21 cellular contexts compared by ENCODE assay signal in the genomic region with DNA sequence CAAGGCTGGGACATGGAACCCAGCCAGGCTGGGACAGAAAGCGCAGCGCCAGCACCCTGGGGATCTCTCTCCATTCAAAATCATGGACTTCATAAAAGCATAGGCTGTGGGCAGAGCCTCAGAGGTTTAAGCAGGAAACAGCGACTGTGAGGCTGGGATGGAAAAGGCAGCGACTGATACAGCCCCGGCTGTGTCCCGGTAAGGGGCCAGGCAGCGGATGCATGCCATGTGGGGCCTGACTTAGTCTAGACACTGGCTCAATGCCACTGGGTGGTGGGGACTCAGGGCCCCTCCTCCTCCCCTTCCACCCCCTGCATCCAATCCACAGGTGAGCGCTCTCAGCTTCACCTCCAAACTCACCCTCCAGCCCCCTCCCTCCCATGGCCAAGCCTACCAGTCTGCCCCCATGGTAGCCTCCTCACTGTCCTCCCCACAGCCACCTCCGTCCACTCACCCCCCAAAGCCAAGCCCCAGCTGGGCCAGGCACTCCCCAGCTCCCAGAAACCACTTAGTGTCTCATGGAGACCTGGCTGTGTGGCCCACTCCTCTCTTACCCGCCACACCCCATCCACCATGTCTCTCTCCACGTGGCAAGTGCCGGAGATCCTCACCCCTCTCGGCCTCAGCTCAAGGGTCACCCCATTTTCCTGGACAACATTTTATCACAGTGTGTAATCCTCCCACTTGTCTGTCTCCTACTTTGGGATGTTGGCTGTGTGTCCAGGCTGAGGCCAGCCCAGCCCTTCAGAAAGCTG.
DNase-seq lines count a peak whose midpoint lies in the region; ATAC-seq, FAIRE-seq and TF ChIP-seq lines count a peak whose summit lies in the region.
"Had no signal": no experiment of that assay in that cellular context is flagged by ENCODE, and none has a peak within 500 bp of the region (broad histone marks: within the 10 kb centered on the region; RNA-seq: fewer than 3 reads in every experiment).

No MANE protein-coding gene starts in this region.

- in situ Hi-C loops in IMR-90 (cut with MboI; ENCODE audit: low sequenced_read_pairs), result no loop called here

- no peak overlapping the region for H4K8ac ChIP-seq in IMR-90 (ENCODE audit: low read depth in 2 of 2, low read length in 2 of 2)

- POLR2A ChIA-PET in IMR-90 (lab: Charles Lee; ENCODE audit: unreplicated experiment), result no interaction called here

- H3K36me3 Mint-ChIP-seq in type B pancreatic cell, result peaks cover 4% of the 10 kb centered on the region

- H3K4me3 ChIP-seq in IMR-90 (ENCODE audit: insufficient read depth, low read depth, low read length) (no peak overlapping the region), spleen (no peak overlapping the region)

- BruUV-seq in IMR-90 (replicated peaks; lab: Mats Ljungman, UMichigan), result no TSS peak

- no peaks in the 10 kb centered on the region for H3K9me3 Mint-ChIP-seq in type B pancreatic cell

- H2BK20ac ChIP-seq in IMR-90 (ENCODE audit: low read depth, low read length), result no peak overlapping the region

- H3K14ac ChIP-seq in IMR-90 (replicated peaks; ENCODE audit: low read depth, low read length), result no peak overlapping the region

- CTCF ChIA-PET in IMR-90 (lab: Yijun Ruan, JAX), result no interaction called here

- dilution Hi-C loops in IMR-90 (cut with HindIII; ENCODE audit: low sequenced_read_pairs, unreplicated experiment), result no loop called here

- 100% methylated on average over 2 of the region's 13 CpGs; no CpG with 5 or more reads in 1 of the 2 experiments for WGBS in IMR-90 (ENCODE audit: extremely low coverage in 2 of 2, insufficient read length in 1 of 2), 2 experiments
- 83 to 92% (median 91%) methylated on average over 8 to 13 of the region's 13 CpGs for WGBS in spleen, 5 donors

- DNase-seq in activated T-cell treated with anti-CD3 and anti-CD28 coated beads, Interleukin-2, amount 50 U/mL, for 1 hour, result peak; percentile 12
- DNase-seq in activated T-cell treated with anti-CD3 and anti-CD28 coated beads, Interleukin-2, amount 50 U/mL, for 48 hours, result no peak
- DNase-seq in IMR-90 (no peak), left lobe of liver (ENCODE audit: low spot score) (peak; percentile 44), spleen (peak; percentile 51), midbrain (lab: John Stamatoyannopoulos, UW) (no peak), type B pancreatic cell (ENCODE audit: extremely low spot score, unreplicated experiment) (no peak), GM12891 (ENCODE audit: insufficient read length, low spot score) (no peak)
- DNase-seq: AML-193, DMS79 treated with DMSO at 0.1 percent for 48 hours, GOT3, NCI-H1417, NCI-H187, NCI-H2107, NCI-H510A, NCI-H774, SHP77 treated with DMSO at 0.1 percent for 48 hours had no signal

- no peak for TF ChIP-seq POLR2A in IMR-90 (IDR thresholded peaks at IDR 0.05; ENCODE audit: low read depth, low read length)
- TF ChIP-seq POLR2A in spleen (IDR thresholded peaks at IDR 0.05), result no peak
- no peak for TF ChIP-seq POLR2A in GM12891 (IDR thresholded peaks at IDR 0.05; ENCODE audit: low read depth, low read length)

- no peak overlapping the region for H3K9ac ChIP-seq in IMR-90 (ENCODE audit: low read depth, low read length)
- H3K9ac ChIP-seq: KMS-11 had no signal

- no peak for FAIRE-seq in GM12891 (lab: Jason Lieb, UNC)
- FAIRE-seq: RCC 7860 had no signal

- H3K36me3 ChIP-seq in IMR-90 (ENCODE audit: control insufficient read depth, insufficient read depth, low read length), result no peaks in the 10 kb centered on the region
- peaks cover 0 to 35% (median 0%) of the 10 kb centered on the region in 6 donors for H3K36me3 ChIP-seq in spleen

- H2AK9ac ChIP-seq in IMR-90 (replicated peaks; ENCODE audit: low read depth, low read length, poor library complexity), result no peak overlapping the region

- H2BK120ac ChIP-seq in IMR-90 (ENCODE audit: low read depth, low read length), result no peak overlapping the region

- no peak overlapping the region for H3K27ac Mint-ChIP-seq in type B pancreatic cell

- no peaks in the 10 kb centered on the region for H3K27me3 ChIP-seq in IMR-90 (ENCODE audit: control insufficient read depth, insufficient read depth, low read length)
- H3K27me3 ChIP-seq in spleen (replicated peaks in 1 of 7), result no peaks in the 10 kb centered on the region

- H3K4me1 ChIP-seq in IMR-90 (ENCODE audit: control insufficient read depth, insufficient read depth, low read length) (no peaks in the 10 kb centered on the region), spleen (peaks cover 0 to 4% (median 0%) of the 10 kb centered on the region in 6 donors)

- H3K27me3 Mint-ChIP-seq in type B pancreatic cell, result no peaks in the 10 kb centered on the region

- H2AFZ ChIP-seq in IMR-90 (replicated peaks; ENCODE audit: low read length, poor library complexity), result peak overlapping the region; percentile 23

- TF ChIP-seq RAD21 in IMR-90 (IDR thresholded peaks at IDR 0.05; ENCODE audit: low read length), result no peak

- H2BK5ac ChIP-seq in IMR-90 (ENCODE audit: low read depth, low read length, poor library complexity, severe bottlenecking), result no peak overlapping the region

- H4K5ac ChIP-seq in IMR-90 (ENCODE audit: low read depth, low read length), result no peak overlapping the region

- H3K9me3 ChIP-seq in IMR-90 (ENCODE audit: control insufficient read depth, insufficient read depth, low read length) (no peaks in the 10 kb centered on the region), spleen (no peaks in the 10 kb centered on the region)

- H3K9me1 ChIP-seq in IMR-90 (ENCODE audit: insufficient read depth, low read length), result peaks cover 10% of the 10 kb centered on the region; the same call in 1 of the 2 replicates

- TF ChIP-seq CTCF in IMR-90 (conservative IDR thresholded peaks at IDR 0.05; ENCODE audit: low read depth, low read length) (no peak), spleen (IDR thresholded peaks at IDR 0.05 in 8 of 11, conservative IDR thresholded peaks at IDR 0.05 in 3 of 11) (no peak), type B pancreatic cell (conservative IDR thresholded peaks at IDR 0.05) (no peak)

- no peak overlapping the region for H3K23ac ChIP-seq in IMR-90 (ENCODE audit: low read depth, low read length)

- no peak overlapping the region for H3K4ac ChIP-seq in IMR-90 (ENCODE audit: low read depth, low read length)

- no peak overlapping the region for H3K4me2 ChIP-seq in IMR-90 (ENCODE audit: low read depth, low read length)
- H3K4me2 ChIP-seq: KMS-11 had no signal

- no peak overlapping the region for H2BK15ac ChIP-seq in IMR-90 (ENCODE audit: low read depth, low read length)

- H3K4me1 Mint-ChIP-seq in type B pancreatic cell (ENCODE audit: unreplicated experiment), result no peaks in the 10 kb centered on the region

- no peak overlapping the region for H3K56ac ChIP-seq in IMR-90 (ENCODE audit: extremely low read depth, insufficient read depth, low read length)

- H4K20me1 ChIP-seq in IMR-90 (ENCODE audit: insufficient read depth, low read length), result no peaks in the 10 kb centered on the region

- ATAC-seq in IMR-90 (ENCODE audit: low read depth) (peak; percentile 25; the same call in 1 of the 2 replicates), left lobe of liver (peak; percentile 4)

- intact Hi-C loops in IMR-90 (cut with micrococcal nuclease) (no loop called here), spleen (cut with DNase I; ENCODE audit: low total_unique reads) (no loop called here)

- H3K4me3 Mint-ChIP-seq in type B pancreatic cell, result no peak overlapping the region

- no peak overlapping the region; the same call in 1 of the 2 replicates for H2AK5ac ChIP-seq in IMR-90 (ENCODE audit: low read depth, low read length)

- H3K79me1 ChIP-seq in IMR-90 (ENCODE audit: low read depth in 1 of 2, low read length in 2 of 2), result no peaks in the 10 kb centered on the region

- H3K27ac ChIP-seq in IMR-90 (ENCODE audit: insufficient read depth, low read length) (no peak overlapping the region), spleen (no peak overlapping the region)
- H3K27ac ChIP-seq: 22Rv1, C4-2B, KMS-11 had no signal

- H4K91ac ChIP-seq in IMR-90 (ENCODE audit: insufficient read depth, low read depth, low read length), result no peak overlapping the region

- no peak overlapping the region for H3K18ac ChIP-seq in IMR-90 (ENCODE audit: low read depth, low read length)

TF ChIP-seq in IMR-90, 13 proteins besides CTCF, POLR2A, EP300 and RAD21 (continues in another document):
- TF ChIP-seq FOS (IDR thresholded peaks at IDR 0.05; ENCODE audit: low read depth, low read length) (no peak), BHLHE40 (IDR thresholded peaks at IDR 0.05; ENCODE audit: low read depth, low read length) (no peak), RCOR1 (IDR thresholded peaks at IDR 0.05; ENCODE audit: insufficient replicate concordance, low read length) (no peak), CEBPB (IDR thresholded peaks at IDR 0.05; ENCODE audit: low read depth, low read length) (no peak), MAZ (IDR thresholded peaks at IDR 0.05; ENCODE audit: borderline replicate concordance, low read depth, low read length) (no peak), MAFK (IDR thresholded peaks at IDR 0.05; ENCODE audit: low read depth, low read length) (no peak), SMC3 (IDR thresholded peaks at IDR 0.05; ENCODE audit: low read depth, low read length) (no peak)
- TF ChIP-seq, protein P1, sequence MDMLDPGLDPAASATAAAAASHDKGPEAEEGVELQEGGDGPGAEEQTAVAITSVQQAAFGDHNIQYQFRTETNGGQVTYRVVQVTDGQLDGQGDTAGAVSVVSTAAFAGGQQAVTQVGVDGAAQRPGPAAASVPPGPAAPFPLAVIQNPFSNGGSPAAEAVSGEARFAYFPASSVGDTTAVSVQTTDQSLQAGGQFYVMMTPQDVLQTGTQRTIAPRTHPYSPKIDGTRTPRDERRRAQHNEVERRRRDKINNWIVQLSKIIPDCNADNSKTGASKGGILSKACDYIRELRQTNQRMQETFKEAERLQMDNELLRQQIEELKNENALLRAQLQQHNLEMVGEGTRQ (IDR thresholded peaks at IDR 0.05; ENCODE audit: low read depth, low read length), result no peak

TF ChIP-seq in GM12891, 5 proteins besides CTCF, POLR2A, EP300 and RAD21:
- TF ChIP-seq PAX5 (IDR thresholded peaks at IDR 0.05; ENCODE audit: insufficient read depth, low read length, severe bottlenecking) (no peak), SPI1 (IDR thresholded peaks at IDR 0.05; ENCODE audit: low read depth, low read length) (no peak), POLR2AphosphoS5 (IDR thresholded peaks at IDR 0.05; ENCODE audit: low read depth, low read length) (no peak), POU2F2 (IDR thresholded peaks at IDR 0.05; ENCODE audit: low read depth, low read length) (no peak), TAF1 (IDR thresholded peaks at IDR 0.05; ENCODE audit: low read depth, low read length) (no peak)

Comparison
In these comparisons a context has a peak if more than half of its experiments do, and no peak if none do; other contexts are left out.
1. DNase-seq: peak in activated T-cell treated with anti-CD3 and anti-CD28 coated beads, Interleukin-2, amount 50 U/mL, for 1 hour (single experiment), left lobe of liver (single experiment) and spleen (single experiment); none in activated T-cell treated with anti-CD3 and anti-CD28 coated beads, Interleukin-2, amount 50 U/mL, for 48 hours (0 of 2), IMR-90 (single experiment), midbrain (single experiment), type B pancreatic cell (single experiment) and GM12891 (single experiment).